19 cellular contexts compared by ENCODE assay signal in the genomic region with DNA sequence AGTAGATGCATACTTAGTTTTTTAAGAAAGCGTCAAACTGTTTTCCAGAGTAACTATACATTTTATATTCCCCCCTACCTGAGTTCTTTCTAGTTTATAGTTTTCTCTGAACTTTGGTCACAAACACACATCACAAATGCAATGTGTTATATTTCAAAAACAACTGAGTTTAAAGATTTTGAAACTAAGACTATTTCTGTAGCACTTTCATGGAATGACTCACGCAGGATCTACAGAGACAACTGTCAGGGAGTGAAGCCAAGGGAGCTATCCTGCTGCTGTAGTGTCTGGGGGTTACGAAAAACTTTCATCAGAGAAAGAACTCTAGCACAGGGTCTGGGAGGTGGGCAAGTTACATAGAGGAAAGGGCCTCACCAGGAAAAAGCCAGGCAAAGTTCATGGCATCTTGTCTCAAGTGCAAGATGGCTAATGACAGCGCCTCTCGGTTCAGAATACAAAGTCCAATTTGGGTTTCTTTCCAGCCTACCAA.
DNase-seq lines count a peak whose midpoint lies in the region; ATAC-seq and TF ChIP-seq lines count a peak whose summit lies in the region.
"Had no signal": no experiment of that assay in that cellular context is flagged by ENCODE, and none has a peak within 500 bp of the region (broad histone marks: within the 10 kb centered on the region; RNA-seq: fewer than 3 reads in every experiment).

No MANE protein-coding gene starts in this region.

- no peaks in the 10 kb centered on the region for H3K27me3 ChIP-seq in CD4-positive, alpha-beta T cell (ENCODE audit: control insufficient read depth, insufficient read depth, low read length)
- H3K27me3 ChIP-seq in Caco-2 (replicated peaks; ENCODE audit: control insufficient read depth, insufficient read depth, low read length), result no peaks in the 10 kb centered on the region
- H3K27me3 ChIP-seq: BLaER1 treated with 17β-estradiol and CSF1 and Interleukin-3, amounts not matched to agents 10 nM and 100 nM; right atrium auricular region had no signal

- H3K36me3 Mint-ChIP-seq in CD4-positive, alpha-beta T cell (ENCODE audit: low read depth), result peaks cover 76% of the 10 kb centered on the region
- peaks cover 49% of the 10 kb centered on the region for H3K36me3 Mint-ChIP-seq in Caco-2 (ENCODE audit: insufficient read depth, unreplicated experiment)

- H3K4me1 Mint-ChIP-seq in CD4-positive, alpha-beta T cell (ENCODE audit: low read depth), result peaks cover 28% of the 10 kb centered on the region
- H3K4me1 Mint-ChIP-seq in Caco-2 (ENCODE audit: low read depth, unreplicated experiment), result peaks cover 50% of the 10 kb centered on the region

- POLR2A ChIA-PET in CD4-positive, alpha-beta T cell (lab: Charles Lee), result interaction anchor here (1.4 kb wide), 1 partner anchor 11 kb away, joined by 3 read pairs; no protein-coding TSS in a partner anchor
- POLR2A ChIA-PET in Caco-2 (lab: Charles Lee), result no interaction called here

- peaks cover 64% of the 10 kb centered on the region for H3K4me1 ChIP-seq in Caco-2
- H3K4me1 ChIP-seq: right atrium auricular region had no signal

- no peak overlapping the region for H3K4me3 Mint-ChIP-seq in CD4-positive, alpha-beta T cell
- peak overlapping the region; percentile 59 for H3K4me3 Mint-ChIP-seq in Caco-2 (ENCODE audit: unreplicated experiment)
- H3K4me3 Mint-ChIP-seq: activated CD4-positive, alpha-beta T cell treated with anti-CD3 and anti-CD28 coated beads, Interleukin-2, amount 10 ng/mL, durations not matched to agents 7 days and 5 days had no signal

- H3K27me3 Mint-ChIP-seq in CD4-positive, alpha-beta T cell, result no peaks in the 10 kb centered on the region
- no peaks in the 10 kb centered on the region for H3K27me3 Mint-ChIP-seq in Caco-2 (ENCODE audit: insufficient read depth, unreplicated experiment)
- H3K27me3 Mint-ChIP-seq: activated CD4-positive, alpha-beta T cell treated with anti-CD3 and anti-CD28 coated beads, Interleukin-2, amount 10 ng/mL, durations not matched to agents 7 days and 5 days had no signal

- H3K27ac ChIP-seq in CD4-positive, alpha-beta T cell (ENCODE audit: low read depth, low read length), result no peak overlapping the region
- H3K27ac ChIP-seq: BLaER1 treated with 17β-estradiol and CSF1 and Interleukin-3, amounts not matched to agents 10 nM and 100 nM; right atrium auricular region; thoracic aorta had no signal

- DNase-seq in CD4-positive, alpha-beta T cell, result no peak
- no peak for DNase-seq in Caco-2
- DNase-seq in amniotic epithelial cell (ENCODE audit: low read depth), result peak; percentile 50
- DNase-seq in myocyte (ENCODE audit: low read depth), result peak; percentile 58
- DNase-seq in NCI-H524 (lab: John Stamatoyannopoulos, UW), result no peak
- no peak for DNase-seq in HPDE6-E6E7 (ENCODE audit: extremely low spot score)
- DNase-seq: activated CD4-positive, alpha-beta T cell treated with anti-CD3 and anti-CD28 coated beads, Interleukin-2, amount 10 ng/mL, durations not matched to agents 7 days and 5 days; activated gamma-delta T cell; effector CD4-positive, alpha-beta T cell; foreskin melanocyte; NCI-H187; stimulated activated CD4-positive, alpha-beta T cell treated with anti-CD3 and anti-CD28 coated beads, Interleukin-4, amount 100 ng/mL, for 1 hour; stimulated activated CD8-positive, alpha-beta memory T cell treated with anti-CD3 and anti-CD28 coated beads, Interleukin-4, amount 100 ng/mL, for 48 hours; T-helper 9 cell had no signal

- H3K9me3 ChIP-seq in CD4-positive, alpha-beta T cell (ENCODE audit: control insufficient read depth, low read length), result no peaks in the 10 kb centered on the region
- no peaks in the 10 kb centered on the region for H3K9me3 ChIP-seq in Caco-2
- H3K9me3 ChIP-seq: BLaER1 treated with 17β-estradiol and CSF1 and Interleukin-3, amounts not matched to agents 10 nM and 100 nM; right atrium auricular region; thoracic aorta had no signal

- no peaks in the 10 kb centered on the region for H3K9me3 Mint-ChIP-seq in CD4-positive, alpha-beta T cell
- H3K9me3 Mint-ChIP-seq in Caco-2 (ENCODE audit: unreplicated experiment), result no peaks in the 10 kb centered on the region
- H3K9me3 Mint-ChIP-seq: activated CD4-positive, alpha-beta T cell treated with anti-CD3 and anti-CD28 coated beads, Interleukin-2, amount 10 ng/mL, durations not matched to agents 7 days and 5 days had no signal

- peak overlapping the region; percentile 53 for H3K27ac Mint-ChIP-seq in CD4-positive, alpha-beta T cell
- H3K27ac Mint-ChIP-seq in Caco-2 (ENCODE audit: unreplicated experiment), result peak overlapping the region; percentile 78
- H3K27ac Mint-ChIP-seq: activated CD4-positive, alpha-beta T cell treated with anti-CD3 and anti-CD28 coated beads, Interleukin-2, amount 10 ng/mL, durations not matched to agents 7 days and 5 days had no signal

- ATAC-seq in CD4-positive, alpha-beta T cell (ENCODE audit: poor library complexity), result no peak
- no peak for ATAC-seq in GM21723 (IDR thresholded peaks at IDR 0.05; ENCODE audit: unreplicated experiment)
- ATAC-seq: Right ventricle myocardium inferior had no signal

- CTCF ChIA-PET in CD4-positive, alpha-beta T cell (lab: Charles Lee), result no interaction called here
- CTCF ChIA-PET in Caco-2 (lab: Charles Lee), result no interaction called here

- H3K4me3 ChIP-seq in Caco-2 (ENCODE audit: low read depth, low read length), result no peak overlapping the region
- H3K4me3 ChIP-seq: BLaER1 treated with 17β-estradiol and CSF1 and Interleukin-3, amounts not matched to agents 10 nM and 100 nM; right atrium auricular region; thoracic aorta had no signal

- no TSS peak for BruUV-seq in Caco-2 (replicated peaks; lab: Mats Ljungman, UMichigan)

- intact Hi-C loops in CD4-positive, alpha-beta T cell (cut with DNase I, micrococcal nuclease), result no loop called here
- intact Hi-C loops in Caco-2 (cut with micrococcal nuclease; ENCODE audit: unreplicated experiment), result loop anchor here (5.0 kb wide), 2 partner anchors 35 to 65 kb away; partner anchors contain the start of gene UXS1

- no peak for TF ChIP-seq CTCF in CD4-positive, alpha-beta T cell (IDR thresholded peaks at IDR 0.05)
- no peak for TF ChIP-seq CTCF in Caco-2 (IDR thresholded peaks at IDR 0.05; ENCODE audit: insufficient read depth in 1 of 2, low read depth in 1 of 2, low read length in 1 of 2, severe bottlenecking in 1 of 2, unreplicated experiment in 1 of 2)

- H3K36me3 ChIP-seq in Caco-2 (ENCODE audit: control insufficient read depth, insufficient read depth, low read length), result peaks cover 6% of the 10 kb centered on the region
- H3K36me3 ChIP-seq: right atrium auricular region had no signal

Comparison
In these comparisons a context has a peak if more than half of its experiments do, and no peak if none do; other contexts are left out.
1. DNase-seq: peak in amniotic epithelial cell (single experiment) and myocyte (single experiment); none in CD4-positive, alpha-beta T cell (0 of 10), Caco-2 (0 of 2), NCI-H524 (0 of 2) and HPDE6-E6E7 (single experiment).